Comparison of ENCODE assay signal across 1 cellular context in genomic region chr16:69772560-69773254, GRCh38.
TF ChIP-seq lines count a peak whose summit lies in the region.

No MANE protein-coding gene starts in this region.

TF ChIP-seq in HCT116, 20 proteins besides CTCF, POLR2A, EP300 and RAD21 (continued from another document):
- TF ChIP-seq ZBTB33 (IDR thresholded peaks at IDR 0.05; ENCODE audit: extremely low read depth, insufficient replicate concordance, low read length) (no peak), SRF (IDR thresholded peaks at IDR 0.05; ENCODE audit: low read depth) (no peak), REST (IDR thresholded peaks at IDR 0.05; ENCODE audit: low read depth) (no peak), SP1 (IDR thresholded peaks at IDR 0.05; ENCODE audit: low read depth) (no peak), ZFX (IDR thresholded peaks at IDR 0.05) (no peak), YY1 (IDR thresholded peaks at IDR 0.05; ENCODE audit: extremely low read depth, insufficient replicate concordance, low read depth, low read length) (no peak), POLR2AphosphoS5 (IDR thresholded peaks at IDR 0.05; ENCODE audit: low read depth, low read length) (no peak), ELF1 (IDR thresholded peaks at IDR 0.05; ENCODE audit: borderline replicate concordance, low read depth) (no peak), CEBPB (IDR thresholded peaks at IDR 0.05; ENCODE audit: low read depth) (no peak)
